13 cellular contexts compared by ENCODE assay signal in the genomic region with DNA sequence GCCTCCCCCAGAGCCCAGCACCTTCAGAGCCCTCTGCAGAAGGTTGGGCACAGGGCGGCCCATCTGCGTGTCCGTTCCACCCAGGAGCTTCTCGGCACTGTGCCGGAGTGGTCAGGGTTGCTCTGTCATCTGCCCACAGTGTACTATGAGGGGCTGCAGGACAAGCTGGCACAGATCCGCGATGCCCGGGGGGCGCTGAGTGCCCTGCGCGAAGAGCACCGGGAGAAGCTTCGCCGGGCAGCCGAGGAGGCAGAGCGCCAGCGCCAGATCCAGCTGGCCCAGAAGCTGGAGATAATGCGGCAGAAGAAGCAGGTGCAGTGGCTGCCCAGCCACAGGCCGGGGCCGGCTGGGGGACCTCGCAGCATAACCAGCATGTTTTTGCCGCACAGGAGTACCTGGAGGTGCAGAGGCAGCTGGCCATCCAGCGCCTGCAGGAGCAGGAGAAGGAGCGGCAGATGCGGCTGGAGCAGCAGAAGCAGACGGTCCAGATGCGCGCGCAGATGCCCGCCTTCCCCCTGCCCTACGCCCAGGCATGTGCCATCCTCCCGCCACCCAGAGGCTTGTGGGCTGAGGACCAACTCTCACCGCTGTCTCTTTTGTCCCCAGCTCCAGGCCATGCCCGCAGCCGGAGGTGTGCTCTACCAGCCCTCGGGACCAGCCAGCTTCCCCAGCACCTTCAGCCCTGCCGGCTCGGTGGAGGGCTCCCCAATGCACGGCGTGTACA.
"Had no signal": no experiment of that assay in that cellular context is flagged by ENCODE, and none has a peak within 500 bp of the region (broad histone marks: within the 10 kb centered on the region; RNA-seq: fewer than 3 reads in every experiment).

No MANE protein-coding gene starts in this region.

- H3K9me3 Mint-ChIP-seq: activated CD4-positive, alpha-beta T cell treated with anti-CD3 and anti-CD28 coated beads, Interleukin-2, amount 10 ng/mL, durations not matched to agents 7 days and 5 days; activated T-helper 17 cell treated with anti-CD3 and anti-CD28 coated beads, Interleukin-2, amount 50 U/mL, for 72 hours; memory B cell; natural killer cell; stimulated activated naive CD8-positive, alpha-beta T cell treated with anti-CD3 and anti-CD28 coated beads, Interleukin-15, Interleukin-2, amounts not matched to agents 100 ng/mL and 50 ng/mL, for 24 hours; type B pancreatic cell had no signal

- H3K4me3 Mint-ChIP-seq: activated CD4-positive, alpha-beta T cell treated with anti-CD3 and anti-CD28 coated beads, Interleukin-2, amount 10 ng/mL, durations not matched to agents 7 days and 5 days; activated T-helper 17 cell treated with anti-CD3 and anti-CD28 coated beads, Interleukin-2, amount 50 U/mL, for 72 hours; memory B cell; natural killer cell; stimulated activated naive CD8-positive, alpha-beta T cell treated with anti-CD3 and anti-CD28 coated beads, Interleukin-15, Interleukin-2, amounts not matched to agents 100 ng/mL and 50 ng/mL, for 24 hours; type B pancreatic cell had no signal

- H3K27ac Mint-ChIP-seq: activated CD4-positive, alpha-beta T cell treated with anti-CD3 and anti-CD28 coated beads, Interleukin-2, amount 10 ng/mL, durations not matched to agents 7 days and 5 days; activated T-helper 17 cell treated with anti-CD3 and anti-CD28 coated beads, Interleukin-2, amount 50 U/mL, for 72 hours; memory B cell; natural killer cell; stimulated activated naive CD8-positive, alpha-beta T cell treated with anti-CD3 and anti-CD28 coated beads, Interleukin-15, Interleukin-2, amounts not matched to agents 100 ng/mL and 50 ng/mL, for 24 hours; type B pancreatic cell had no signal

- H3K27ac ChIP-seq: brain microvascular endothelial cell had no signal

- ATAC-seq: activated T-helper 17 cell treated with anti-CD3 and anti-CD28 coated beads, Interleukin-2, amount 50 U/mL, for 72 hours had no signal

- H3K27me3 ChIP-seq: brain microvascular endothelial cell had no signal

- H3K36me3 Mint-ChIP-seq: natural killer cell had no signal

- H3K4me3 ChIP-seq: smooth muscle cell had no signal

- FAIRE-seq: frontal cortex had no signal

- DNase-seq: activated CD4-positive, alpha-beta T cell treated with anti-CD3 and anti-CD28 coated beads, Interleukin-2, amount 10 ng/mL, durations not matched to agents 7 days and 5 days; activated naive CD4-positive, alpha-beta T cell treated with Interleukin-2 at 50 U/mL for 16 hours; anterior cingulate cortex; brain microvascular endothelial cell; islet precursor cell; natural killer cell; posterior cingulate gyrus had no signal

- H3K27me3 Mint-ChIP-seq: activated CD4-positive, alpha-beta T cell treated with anti-CD3 and anti-CD28 coated beads, Interleukin-2, amount 10 ng/mL, durations not matched to agents 7 days and 5 days; activated T-helper 17 cell treated with anti-CD3 and anti-CD28 coated beads, Interleukin-2, amount 50 U/mL, for 72 hours; memory B cell; stimulated activated naive CD8-positive, alpha-beta T cell treated with anti-CD3 and anti-CD28 coated beads, Interleukin-15, Interleukin-2, amounts not matched to agents 100 ng/mL and 50 ng/mL, for 24 hours; type B pancreatic cell had no signal
